In genomic region chr3:196867507-196868296, GRCh38 we compare ENCODE assay signal across 8 cellular contexts. TPM values are rescaled to one million over a fixed set of nuclear protein-coding genes. Genes with fewer than 3 reads are reported as not detected.
A peak's percentile ranks its signal among the peaks of the same experiment; 100 is the strongest.
DNase-seq lines count a peak whose midpoint lies in the region; ATAC-seq and TF ChIP-seq lines count a peak whose summit lies in the region.

Gene SENP5, plus strand, starts transcription at chr3:196867920. Its CDS starts 17,262 bp downstream, at chr3:196885182.

- H3K27ac ChIP-seq in CD4-positive, CD25-positive, alpha-beta regulatory T cell (ENCODE audit: insufficient read depth, low read length, poor library complexity, severe bottlenecking), result peak within 1 kb of the TSS; percentile 93
- peak within 1 kb of the TSS; percentile 90 to 95 for H3K27ac ChIP-seq in left lung

- peak; percentile 98 for ATAC-seq in CD4-positive, CD25-positive, alpha-beta regulatory T cell (ENCODE audit: low read depth in 2 of 2)
- ATAC-seq in GM19452 (IDR thresholded peaks at IDR 0.05; ENCODE audit: unreplicated experiment), result peak; percentile 97
- peak; percentile 42 for ATAC-seq in HG03575 (IDR thresholded peaks at IDR 0.05; ENCODE audit: extremely low read depth, insufficient number of reproducible peaks, low FRiP score, unreplicated experiment)
- ATAC-seq in left lung, result peak; percentile 99

- H3K4me3 ChIP-seq in CD4-positive, CD25-positive, alpha-beta regulatory T cell (ENCODE audit: low read depth, low read length), result peak within 1 kb of the TSS; percentile 88
- peak within 1 kb of the TSS; percentile 96 to 98 for H3K4me3 ChIP-seq in left lung

- H3K27me3 ChIP-seq in CD4-positive, CD25-positive, alpha-beta regulatory T cell (ENCODE audit: control insufficient read depth, insufficient read depth, low read length), result no peaks in the 10 kb centered on the region
- no peaks in the 10 kb centered on the region for H3K27me3 ChIP-seq in left lung

- H3K36me3 Mint-ChIP-seq in CD4-positive, CD25-positive, alpha-beta regulatory T cell, result no peaks in the 10 kb centered on the region
- H3K36me3 Mint-ChIP-seq in dendritic cell treated with granulocyte-macrophage colony-stimulating factor and Interleukin-4, amounts not matched to agents 40 ng/mL and 50 ng/mL, for 4 days (ENCODE audit: low read depth), result peaks cover 19% of the 10 kb centered on the region

- peaks cover 5% of the 10 kb centered on the region for H3K36me3 ChIP-seq in CD4-positive, CD25-positive, alpha-beta regulatory T cell (ENCODE audit: control insufficient read depth, insufficient read depth, low read length)
- H3K36me3 ChIP-seq in left lung, result peaks cover 0 to 4% of the 10 kb centered on the region in 2 donors

- no peak for TF ChIP-seq CTCF in left lung (IDR thresholded peaks at IDR 0.05)

- H3K27ac Mint-ChIP-seq in CD4-positive, CD25-positive, alpha-beta regulatory T cell, result peak within 1 kb of the TSS; percentile 93 to 96 (median 96)
- H3K27ac Mint-ChIP-seq in dendritic cell treated with granulocyte-macrophage colony-stimulating factor and Interleukin-4, amounts not matched to agents 40 ng/mL and 50 ng/mL, for 4 days, result peak within 1 kb of the TSS; percentile 91

- H3K4me3 Mint-ChIP-seq in CD4-positive, CD25-positive, alpha-beta regulatory T cell, result peak within 1 kb of the TSS; percentile 96 to 99 (median 96)
- peak within 1 kb of the TSS; percentile 94 for H3K4me3 Mint-ChIP-seq in dendritic cell treated with granulocyte-macrophage colony-stimulating factor and Interleukin-4, amounts not matched to agents 40 ng/mL and 50 ng/mL, for 4 days

- DNase-seq in CD4-positive, CD25-positive, alpha-beta regulatory T cell, result peak; percentile 86 to 92 (median 87)
- peak; percentile 97 for DNase-seq in NCI-H774 (lab: John Stamatoyannopoulos, UW)
- peak; percentile 81 to 82 for DNase-seq in activated CD4-positive, alpha-beta T cell treated with anti-CD3 and anti-CD28 coated beads, Interleukin-2, amount 50 U/mL, for 4 hours
- DNase-seq in left lung, result peak; percentile 92 to 99
- DNase-seq in stimulated activated CD4-positive, alpha-beta T cell treated with anti-CD3 and anti-CD28 coated beads, Interleukin-2, amount 100 ng/mL, for 4 hours (ENCODE audit: low read depth), result peak; percentile 82

- peaks cover 0 to 4% of the 10 kb centered on the region in 2 experiments for H3K9me3 ChIP-seq in CD4-positive, CD25-positive, alpha-beta regulatory T cell (ENCODE audit: control insufficient read depth in 2 of 2, low read length in 2 of 2)
- H3K9me3 ChIP-seq in left lung, result peaks cover 0 to 5% of the 10 kb centered on the region in 2 donors

- H3K4me1 Mint-ChIP-seq in CD4-positive, CD25-positive, alpha-beta regulatory T cell, result peaks cover 0 to 36% (median 24%) of the 10 kb centered on the region in 4 donors
- H3K4me1 Mint-ChIP-seq in dendritic cell treated with granulocyte-macrophage colony-stimulating factor and Interleukin-4, amounts not matched to agents 40 ng/mL and 50 ng/mL, for 4 days (ENCODE audit: low read depth), result peaks cover 21% of the 10 kb centered on the region

- H3K4me1 ChIP-seq in CD4-positive, CD25-positive, alpha-beta regulatory T cell (ENCODE audit: control insufficient read depth, insufficient read depth, low read length, poor library complexity, severe bottlenecking), result peaks cover 25% of the 10 kb centered on the region
- peaks cover 16 to 32% of the 10 kb centered on the region in 2 donors for H3K4me1 ChIP-seq in left lung

- peaks cover 0 to 4% (median 0%) of the 10 kb centered on the region in 7 donors for H3K9me3 Mint-ChIP-seq in CD4-positive, CD25-positive, alpha-beta regulatory T cell
- no peaks in the 10 kb centered on the region for H3K9me3 Mint-ChIP-seq in dendritic cell treated with granulocyte-macrophage colony-stimulating factor and Interleukin-4, amounts not matched to agents 40 ng/mL and 50 ng/mL, for 4 days

- peaks cover 6% of the 10 kb centered on the region for H3K27me3 Mint-ChIP-seq in CD4-positive, CD25-positive, alpha-beta regulatory T cell
- H3K27me3 Mint-ChIP-seq in dendritic cell treated with granulocyte-macrophage colony-stimulating factor and Interleukin-4, amounts not matched to agents 40 ng/mL and 50 ng/mL, for 4 days, result no peaks in the 10 kb centered on the region

- intact Hi-C loops in dendritic cell treated with granulocyte-macrophage colony-stimulating factor and Interleukin-4, amounts not matched to agents 40 ng/mL and 50 ng/mL, for 4 days (cut with micrococcal nuclease), result loop anchor here (1.0 kb wide), 1 partner anchor 75 kb away; the partner anchor contains the start of gene NCBP2
- intact Hi-C loops in left lung (cut with DNase I), result no loop called here

RNA-seq across cellular contexts. Expression of gene SENP5, which starts in this region (rescaled TPM):
- 67.5 TPM for total RNA-seq in CD4-positive, CD25-positive, alpha-beta regulatory T cell
- polyA plus RNA-seq in CD4-positive, CD25-positive, alpha-beta regulatory T cell, result 1 to 10 TPM; 6.2 to 9.8 (median 6.8) TPM
- total RNA-seq in left lung, result 10 to 100 TPM; 26.9 to 29.9 TPM

Comparison
In these comparisons a context has a peak if more than half of its experiments do, and no peak if none do; other contexts are left out.
1. Peak in every context shown above with its lines: DNase-seq, ATAC-seq, H3K4me3 ChIP-seq and H3K27ac ChIP-seq.
2. ATAC-seq: peak in every context shown above with its lines; median percentile 99 in left lung; 98 in CD4-positive, CD25-positive, alpha-beta regulatory T cell; 97 in GM19452; 42 in HG03575.